Comparison of ENCODE assay signal across 4 cellular contexts in the genomic region with DNA sequence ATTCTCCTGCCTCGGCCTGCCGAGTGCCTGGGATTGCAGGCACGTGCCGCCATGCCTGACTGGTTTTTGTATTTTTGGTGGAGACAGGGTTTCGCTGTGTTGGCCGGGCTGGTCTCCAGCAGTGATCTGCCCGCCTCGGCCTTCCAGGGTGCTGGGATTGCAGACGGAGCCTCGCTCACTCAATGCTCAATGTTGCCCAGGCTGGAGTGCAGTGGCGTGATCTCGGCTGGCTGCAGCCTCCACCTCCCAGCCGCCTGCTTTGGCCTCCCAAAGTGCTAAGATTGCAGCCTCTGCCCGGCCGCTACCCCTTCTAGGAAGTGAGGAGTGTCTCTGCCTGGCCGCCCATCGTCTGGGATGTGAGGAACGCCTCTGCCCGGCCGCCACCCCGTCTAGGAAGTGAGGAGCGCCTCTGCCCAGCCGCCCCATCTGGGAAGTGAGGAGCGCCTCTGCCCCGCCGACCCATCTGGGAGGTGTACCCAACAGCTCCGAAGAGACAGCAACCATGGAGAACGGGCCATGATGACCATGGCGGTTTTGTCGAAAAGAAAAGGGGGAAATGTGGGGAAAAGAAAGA.
DNase-seq lines count a peak whose midpoint lies in the region; FAIRE-seq and TF ChIP-seq lines count a peak whose summit lies in the region.
"Not testable (repeated sequence)": the region's sequence is repeated elsewhere in the genome, so short reads cannot be mapped to it uniquely, and the experiment has no call there.

No MANE protein-coding gene starts in this region.

- not testable (repeated sequence) for H3K9ac ChIP-seq in kidney (ENCODE audit: low read length in 2 of 2); neuronal stem cell (ENCODE audit: low read depth, low read length, poor library complexity)

- H3K36me3 ChIP-seq in kidney (ENCODE audit: control insufficient read depth in 1 of 2, insufficient read depth in 2 of 2, low read length in 2 of 2); neuronal stem cell (replicated peaks in 1 of 2; ENCODE audit: control insufficient read depth in 2 of 2, insufficient read depth in 2 of 2, low read length in 2 of 2): not testable (repeated sequence)

- not testable (repeated sequence) for FAIRE-seq in kidney (lab: Jason Lieb, UNC)

- not testable (repeated sequence) for H3K4me1 ChIP-seq in kidney (ENCODE audit: control insufficient read depth in 1 of 2, insufficient read depth in 1 of 2, low read depth in 1 of 2, low read length in 2 of 2); neuronal stem cell (ENCODE audit: control insufficient read depth in 2 of 2, insufficient read depth in 1 of 2, low read depth in 1 of 2, low read length in 2 of 2)

- H3K79me1 ChIP-seq in neuronal stem cell (ENCODE audit: low read depth, low read length) = not testable (repeated sequence)

- H3K23ac ChIP-seq in neuronal stem cell (ENCODE audit: low read depth, low read length, poor library complexity) = peak overlapping the region; percentile 73

- not testable (repeated sequence) for H2BK15ac ChIP-seq in neuronal stem cell (ENCODE audit: low read length)

- not testable (repeated sequence) for H2AK5ac ChIP-seq in neuronal stem cell (ENCODE audit: low read depth, low read length)

- H4K91ac ChIP-seq in neuronal stem cell (ENCODE audit: low read depth, low read length, poor library complexity) = not testable (repeated sequence)

- H3K4me2 ChIP-seq in neuronal stem cell (ENCODE audit: insufficient read depth, low read length, poor library complexity, severe bottlenecking) = not testable (repeated sequence)

- H4K8ac ChIP-seq in neuronal stem cell (ENCODE audit: low read depth, low read length) = not testable (repeated sequence)

- peak; percentile 13 for DNase-seq in activated gamma-delta T cell (lab: John Stamatoyannopoulos, UW)
- peak; percentile 61 for DNase-seq in kidney
- not testable (repeated sequence) for DNase-seq in neuronal stem cell (ENCODE audit: low spot score)
- DNase-seq in posterior vena cava (ENCODE audit: low spot score) = peak; percentile 62

- H3K4me3 ChIP-seq in kidney (ENCODE audit: low read length in 2 of 2); neuronal stem cell (ENCODE audit: low read length in 2 of 2): not testable (repeated sequence)

- not testable (repeated sequence) for H3K27ac ChIP-seq in kidney (ENCODE audit: low read depth in 2 of 2, low read length in 2 of 2); neuronal stem cell (replicated peaks; ENCODE audit: low read length)

- H3K9me3 ChIP-seq in kidney (ENCODE audit: control insufficient read depth in 1 of 2, low read length in 2 of 2); neuronal stem cell (replicated peaks in 1 of 2; ENCODE audit: control insufficient read depth in 2 of 2, insufficient read depth in 1 of 2, low read depth in 1 of 2, low read length in 2 of 2): not testable (repeated sequence)

- not testable (repeated sequence) for H3K14ac ChIP-seq in neuronal stem cell (ENCODE audit: low read length)

- H3K18ac ChIP-seq in neuronal stem cell (ENCODE audit: low read length) = not testable (repeated sequence)

- not testable (repeated sequence) for TF ChIP-seq CTCF in kidney (IDR thresholded peaks at IDR 0.05; ENCODE audit: borderline replicate concordance, extremely low read depth, insufficient read depth)

- H2AFZ ChIP-seq in neuronal stem cell (ENCODE audit: low read length) = not testable (repeated sequence)

- not testable (repeated sequence) for H3K4ac ChIP-seq in neuronal stem cell (ENCODE audit: low read length)

- not testable (repeated sequence) for H2BK120ac ChIP-seq in neuronal stem cell (ENCODE audit: low read depth, low read length)

- intact Hi-C loops in kidney (cut with DNase I); posterior vena cava (cut with DNase I): not testable (repeated sequence)

- no CpG with 5 or more reads among the region's 30 CpGs for WGBS in neuronal stem cell (ENCODE audit: extremely low coverage in 2 of 2, insufficient read length in 2 of 2, insufficient replicate concordance in 1 of 2), 2 donors

- not testable (repeated sequence) for H2BK5ac ChIP-seq in neuronal stem cell (ENCODE audit: low read length)

- H3K27me3 ChIP-seq in neuronal stem cell (ENCODE audit: control insufficient read depth in 3 of 3, insufficient read depth in 3 of 3, low read depth in 1 of 3, low read length in 3 of 3) = not testable (repeated sequence)

- not testable (repeated sequence) for H2BK12ac ChIP-seq in neuronal stem cell (ENCODE audit: low read length)
